Comparison of ENCODE assay signal across 29 cellular contexts in genomic region chr2:16088713-16089112, GRCh38.
"Had no signal": no experiment of that assay in that cellular context is flagged by ENCODE, and none has a peak within 500 bp of the region (broad histone marks: within the 10 kb centered on the region; RNA-seq: fewer than 3 reads in every experiment).

No MANE protein-coding gene starts in this region.

- ATAC-seq: naive thymus-derived CD8-positive, alpha-beta T cell; natural killer cell treated with Interleukin-12 subunit alpha and Interleukin-12 subunit beta and Interleukin-15 and Interleukin-18, amount 100 ng/mL, for 72 hours; psoas muscle; right cardiac atrium; right lobe of liver; stimulated activated effector memory CD8-positive, alpha-beta T cell treated with anti-CD3 and anti-CD28 coated beads, Interleukin-12 subunit alpha, Interleukin-12 subunit beta, amount 100 ng/mL, for 72 hours; stimulated activated naive B cell treated with anti-CD40 and anti-IgM and Interleukin-4, amounts not matched to agents 10 μg/mL and 1 μg/mL and 100 μg/mL, for 72 hours had no signal

- DNase-seq: naive thymus-derived CD8-positive, alpha-beta T cell; nephron progenitor cell; occipital lobe; ovary; posterior cingulate gyrus; psoas muscle; right cardiac atrium; right lobe of liver; sigmoid colon; small intestine; stimulated activated CD4-positive, alpha-beta T cell treated with anti-CD3 and anti-CD28 coated beads, Interleukin-15, amount 100 ng/mL, for 24 hours; stimulated activated CD4-positive, alpha-beta T cell treated with anti-CD3 and anti-CD28 coated beads, Interleukin-2, amount 100 ng/mL, for 24 hours; stimulated activated CD4-positive, alpha-beta T cell treated with anti-CD3 and anti-CD28 coated beads, Interleukin-2, amount 100 ng/mL, for 48 hours; stimulated activated CD4-positive, alpha-beta T cell treated with anti-CD3 and anti-CD28 coated beads, Interleukin-4, amount 100 ng/mL, for 24 hours; stimulated activated naive B cell treated with anti-CD40 and anti-IgM and Interleukin-4, amounts not matched to agents 10 μg/mL and 1 μg/mL and 100 μg/mL, for 72 hours; stimulated activated naive CD4-positive, alpha-beta T cell treated with Interleukin-2 at 50 U/mL for 16 hours; stomach; thyroid gland; trophoblast cell; upper lobe of left lung had no signal

- H3K4me1 Mint-ChIP-seq: stimulated activated effector memory CD8-positive, alpha-beta T cell treated with anti-CD3 and anti-CD28 coated beads, Interleukin-12 subunit alpha, Interleukin-12 subunit beta, amount 100 ng/mL, for 72 hours; stimulated activated naive B cell treated with anti-CD40 and anti-IgM and Interleukin-4, amounts not matched to agents 10 μg/mL and 1 μg/mL and 100 μg/mL, for 72 hours had no signal

- H3K4me3 Mint-ChIP-seq: naive thymus-derived CD8-positive, alpha-beta T cell; natural killer cell treated with Interleukin-12 subunit alpha and Interleukin-12 subunit beta and Interleukin-15 and Interleukin-18, amount 100 ng/mL, for 72 hours; nephron progenitor cell; neural progenitor cell; stimulated activated effector memory CD8-positive, alpha-beta T cell treated with anti-CD3 and anti-CD28 coated beads, Interleukin-12 subunit alpha, Interleukin-12 subunit beta, amount 100 ng/mL, for 72 hours; stimulated activated naive B cell treated with anti-CD40 and anti-IgM and Interleukin-4, amounts not matched to agents 10 μg/mL and 1 μg/mL and 100 μg/mL, for 72 hours; stimulated activated naive CD8-positive, alpha-beta T cell treated with anti-CD3 and anti-CD28 coated beads, Interleukin-15, Interleukin-2, amounts not matched to agents 100 ng/mL and 50 ng/mL, for 24 hours had no signal

- H3K4me3 ChIP-seq: neural progenitor cell, ovary, psoas muscle, right lobe of liver, sigmoid colon, stomach, thoracic aorta, thyroid gland, tibial nerve, upper lobe of left lung, vagina had no signal

- H3K79me2 ChIP-seq: parathyroid adenoma had no signal

- H3K36me3 ChIP-seq: neural progenitor cell, ovary, right lobe of liver, sigmoid colon, stomach, thoracic aorta, thyroid gland, tibial nerve, upper lobe of left lung, vagina had no signal

- H3K36me3 Mint-ChIP-seq: naive thymus-derived CD8-positive, alpha-beta T cell; natural killer cell treated with Interleukin-12 subunit alpha and Interleukin-12 subunit beta and Interleukin-15 and Interleukin-18, amount 100 ng/mL, for 72 hours; neural progenitor cell; stimulated activated effector memory CD8-positive, alpha-beta T cell treated with anti-CD3 and anti-CD28 coated beads, Interleukin-12 subunit alpha, Interleukin-12 subunit beta, amount 100 ng/mL, for 72 hours; stimulated activated naive B cell treated with anti-CD40 and anti-IgM and Interleukin-4, amounts not matched to agents 10 μg/mL and 1 μg/mL and 100 μg/mL, for 72 hours had no signal

- H3K4me2 ChIP-seq: neural progenitor cell had no signal

- H2AFZ ChIP-seq: neural progenitor cell, parathyroid adenoma had no signal

- H3K9me3 Mint-ChIP-seq: naive thymus-derived CD8-positive, alpha-beta T cell; natural killer cell treated with Interleukin-12 subunit alpha and Interleukin-12 subunit beta and Interleukin-15 and Interleukin-18, amount 100 ng/mL, for 72 hours; nephron progenitor cell; stimulated activated effector memory CD8-positive, alpha-beta T cell treated with anti-CD3 and anti-CD28 coated beads, Interleukin-12 subunit alpha, Interleukin-12 subunit beta, amount 100 ng/mL, for 72 hours; stimulated activated naive B cell treated with anti-CD40 and anti-IgM and Interleukin-4, amounts not matched to agents 10 μg/mL and 1 μg/mL and 100 μg/mL, for 72 hours; stimulated activated naive CD8-positive, alpha-beta T cell treated with anti-CD3 and anti-CD28 coated beads, Interleukin-15, Interleukin-2, amounts not matched to agents 100 ng/mL and 50 ng/mL, for 24 hours had no signal

- H3K27me3 ChIP-seq: neural progenitor cell, ovary, right lobe of liver, sigmoid colon, stomach, thyroid gland, tibial nerve, upper lobe of left lung, vagina had no signal

- H3K27ac Mint-ChIP-seq: naive thymus-derived CD8-positive, alpha-beta T cell; natural killer cell treated with Interleukin-12 subunit alpha and Interleukin-12 subunit beta and Interleukin-15 and Interleukin-18, amount 100 ng/mL, for 72 hours; nephron progenitor cell; neural progenitor cell; progenitor cell of endocrine pancreas; stimulated activated effector memory CD8-positive, alpha-beta T cell treated with anti-CD3 and anti-CD28 coated beads, Interleukin-12 subunit alpha, Interleukin-12 subunit beta, amount 100 ng/mL, for 72 hours; stimulated activated naive B cell treated with anti-CD40 and anti-IgM and Interleukin-4, amounts not matched to agents 10 μg/mL and 1 μg/mL and 100 μg/mL, for 72 hours; stimulated activated naive CD8-positive, alpha-beta T cell treated with anti-CD3 and anti-CD28 coated beads, Interleukin-15, Interleukin-2, amounts not matched to agents 100 ng/mL and 50 ng/mL, for 24 hours had no signal

- H3K4me1 ChIP-seq: parathyroid adenoma, psoas muscle, right lobe of liver, sigmoid colon, tibial nerve, upper lobe of left lung, vagina had no signal

- H3K27me3 Mint-ChIP-seq: progenitor cell of endocrine pancreas; stimulated activated naive B cell treated with anti-CD40 and anti-IgM and Interleukin-4, amounts not matched to agents 10 μg/mL and 1 μg/mL and 100 μg/mL, for 72 hours; stimulated activated naive CD8-positive, alpha-beta T cell treated with anti-CD3 and anti-CD28 coated beads, Interleukin-15, Interleukin-2, amounts not matched to agents 100 ng/mL and 50 ng/mL, for 24 hours had no signal

- H3K27ac ChIP-seq: neural progenitor cell, ovary, parathyroid adenoma, psoas muscle, right lobe of liver, sigmoid colon, stomach, thoracic aorta, thyroid gland, tibial nerve, upper lobe of left lung, vagina had no signal
